ENCODE assay signal across 22 cellular contexts in the genomic region with DNA sequence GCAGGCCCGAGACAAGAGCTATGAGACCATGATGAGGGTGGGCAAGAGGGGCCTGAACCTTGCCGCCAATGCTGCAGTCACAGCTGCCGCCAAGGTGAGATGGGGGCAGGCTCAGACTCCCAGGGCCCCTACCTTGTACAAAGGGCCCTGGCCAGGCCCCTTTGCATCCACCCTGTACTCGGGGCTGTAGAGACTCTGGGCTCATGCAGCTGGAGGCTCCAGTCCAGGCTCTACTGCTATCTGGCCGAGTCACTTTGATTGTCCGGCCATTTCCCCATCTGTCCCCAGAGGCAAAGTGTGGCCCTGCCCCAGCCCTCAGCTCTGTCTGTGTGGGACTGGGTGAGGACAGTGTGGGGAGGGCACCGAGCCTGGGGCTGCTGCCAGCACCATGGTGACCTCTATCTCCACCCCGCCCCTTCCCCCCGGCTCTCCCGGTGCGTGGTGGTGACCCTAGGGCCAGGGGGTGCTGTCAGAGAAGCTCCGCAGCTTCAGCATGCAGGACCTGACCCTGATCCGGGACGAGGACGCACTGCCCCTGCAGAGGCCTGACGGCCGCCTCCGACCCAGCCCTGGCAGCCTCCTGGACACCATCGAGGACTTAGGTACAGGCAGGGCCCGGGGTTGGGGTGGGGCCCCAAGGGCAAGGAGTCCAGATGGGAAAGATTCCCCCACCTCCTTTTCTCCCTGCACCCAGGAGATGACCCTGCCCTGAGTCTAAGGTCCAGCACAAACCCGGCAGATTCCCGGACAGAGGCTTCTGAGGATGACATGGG. TPM values are rescaled to one million over a fixed set of nuclear protein-coding genes. Genes with fewer than 3 reads are reported as not detected.
DNase-seq lines count a peak whose midpoint lies in the region; ATAC-seq, FAIRE-seq and TF ChIP-seq lines count a peak whose summit lies in the region.
"Had no signal": no experiment of that assay in that cellular context is flagged by ENCODE, and none has a peak within 500 bp of the region (broad histone marks: within the 10 kb centered on the region; RNA-seq: fewer than 3 reads in every experiment).

No MANE protein-coding gene starts in this region.

- no peaks in the 10 kb centered on the region for H3K79me2 ChIP-seq in HepG2 (ENCODE audit: insufficient read depth, low read length)

- ATAC-seq in HepG2, result peak; percentile 63
- ATAC-seq in right lobe of liver, result no peak
- ATAC-seq in WTC11, result no peak
- no peak for ATAC-seq in HG03108 (IDR thresholded peaks at IDR 0.05; ENCODE audit: unreplicated experiment)

- no peaks in the 10 kb centered on the region for H4K20me1 ChIP-seq in HepG2 (ENCODE audit: insufficient read depth, low read length)

- peak overlapping the region in 2 of 3 experiments; percentile 0 to 51; a peak in 4 of 6 replicates for H3K4me3 ChIP-seq in HepG2 (replicated peaks in 1 of 3; ENCODE audit: insufficient read depth in 1 of 3, low read depth in 2 of 3, low read length in 3 of 3)
- H3K4me3 ChIP-seq in right lobe of liver, result no peak overlapping the region
- H3K4me3 ChIP-seq in spleen, result no peak overlapping the region
- H3K4me3 ChIP-seq: GM23248, PC-9, SK-N-MC had no signal

- DNase-seq in HepG2 (ENCODE audit: low spot score) (no peak), right lobe of liver (no peak), WTC11 (ENCODE audit: low spot score) (no peak), mesenteric fat pad (ENCODE audit: low spot score) (peak; percentile 87), spleen (peak; percentile 69), retina (no peak), substantia nigra (lab: John Stamatoyannopoulos, UW) (no peak)
- DNase-seq: 8988T, DMS53, GM23248, HCEC 1CT, KBM-7, NCI-H1694, NCI-H2029 treated with DMSO at 0.1 percent for 48 hours, NCI-H2227 treated with DMSO at 0.1 percent for 48 hours, NCI-H526 treated with DMSO at 0.1 percent for 48 hours, PC-9, SIG-M5 had no signal

- H3K27ac ChIP-seq in HepG2 (ENCODE audit: extremely low read length, insufficient read depth, low read length) (no peak overlapping the region), right lobe of liver (no peak overlapping the region), spleen (no peak overlapping the region), substantia nigra (ENCODE audit: low read depth, low read length, poor library complexity, severe bottlenecking) (no peak overlapping the region)
- H3K27ac ChIP-seq: GM23248, PC-9, RWPE1, SK-N-MC had no signal

- TF ChIP-seq RAD21 in HepG2 (CRISPR knock-in tag; IDR thresholded peaks at IDR 0.05), result no peak

- TF ChIP-seq POLR2A in HepG2 (IDR thresholded peaks at IDR 0.05; ENCODE audit: insufficient read depth in 1 of 2, low read depth in 2 of 2, low read length in 2 of 2) (no peak), right lobe of liver (IDR thresholded peaks at IDR 0.05) (no peak), spleen (IDR thresholded peaks at IDR 0.05) (no peak)

- peak overlapping the region; percentile 65 for H3K4me2 ChIP-seq in HepG2 (ENCODE audit: low read depth, low read length)
- H3K4me2 ChIP-seq: PC-9 had no signal

- H3K27me3 ChIP-seq in HepG2 (ENCODE audit: control insufficient read depth in 1 of 2, insufficient read depth in 2 of 2, low read length in 2 of 2), result peaks cover 0 to 11% of the 10 kb centered on the region in 2 experiments; a peak in 3 of 5 replicates
- no peaks in the 10 kb centered on the region for H3K27me3 ChIP-seq in right lobe of liver
- peaks cover 0 to 5% (median 0%) of the 10 kb centered on the region in 7 donors for H3K27me3 ChIP-seq in spleen (replicated peaks in 1 of 7)

- TF ChIP-seq EP300 in HepG2 (IDR thresholded peaks at IDR 0.05; ENCODE audit: low read depth in 2 of 2, low read length in 2 of 2), result no peak
- TF ChIP-seq EP300 in HepG2 (CRISPR knock-in tag; IDR thresholded peaks at IDR 0.05; ENCODE audit: borderline replicate concordance), result no peak

- WGBS in HepG2 (ENCODE audit: low lambda C conversion rate), result 19% methylated on average over 12 of the region's 22 CpGs
- 66% methylated on average over 5 of the region's 22 CpGs for WGBS in right lobe of liver (ENCODE audit: insufficient coverage, low coverage, low lambda C conversion rate, missing lambda C conversion rate)
- WGBS in spleen, 5 donors, result 86 to 91% (median 89%) methylated on average over 15 to 22 of the region's 22 CpGs

- H3K9ac ChIP-seq in HepG2 (ENCODE audit: insufficient read depth, low read depth, low read length), result peak overlapping the region; percentile 26; the same call in 1 of the 2 replicates
- H3K9ac ChIP-seq: GM23248 had no signal

- no peak overlapping the region for H2AFZ ChIP-seq in HepG2 (ENCODE audit: low read length)
- H2AFZ ChIP-seq: GM23248, PC-9 had no signal

- H3K36me3 Mint-ChIP-seq in WTC11, result no peaks in the 10 kb centered on the region

- CTCF ChIA-PET in HepG2 (lab: Yijun Ruan, JAX; ENCODE audit: low intra/inter-chr PET ratio, low total read pairs), result no interaction called here
- CTCF ChIA-PET in WTC11 (lab: Charles Lee), result interaction anchor here (0.5 to 3.4 kb wide), 4 partner anchors 12 to 308 kb away, joined by 3 to 16 read pairs (median 5); a partner anchor contains a TSS

- H3K4me1 ChIP-seq in HepG2 (ENCODE audit: insufficient read depth, low read length) (peaks cover 61% of the 10 kb centered on the region), right lobe of liver (peaks cover 0 to 6% (median 0%) of the 10 kb centered on the region in 4 donors), spleen (peaks cover 0 to 6% (median 4%) of the 10 kb centered on the region in 6 donors)

- no TSS peak for BruUV-seq in HepG2 (replicated peaks; lab: Mats Ljungman, UMichigan)

- H3K36me3 ChIP-seq in HepG2 (replicated peaks in 1 of 2; ENCODE audit: control insufficient read depth in 1 of 2, insufficient read depth in 2 of 2, low read length in 2 of 2) (no peaks in the 10 kb centered on the region), right lobe of liver (no peaks in the 10 kb centered on the region), spleen (no peaks in the 10 kb centered on the region)

- H3K9me3 Mint-ChIP-seq in WTC11, result no peaks in the 10 kb centered on the region

- intact Hi-C loops in HepG2 (cut with micrococcal nuclease; ENCODE audit: unreplicated experiment) (no loop called here), right lobe of liver (cut with DNase I) (loop anchor here in 1 of 2 donors (10.0 kb wide), 1 partner anchor 110 kb away; no protein-coding TSS in a partner anchor), spleen (cut with DNase I; ENCODE audit: low total_unique reads) (no loop called here)

- H3K4me3 Mint-ChIP-seq in WTC11, result no peak overlapping the region

- POLR2A ChIA-PET in HepG2 (lab: Yijun Ruan, JAX), result interaction anchor here (0.7 to 2.4 kb wide), 4 partner anchors 19 to 98 kb away, joined by 3 to 9 read pairs (median 4); a partner anchor contains a TSS
- POLR2A ChIA-PET in WTC11 (lab: Charles Lee), result no interaction called here

- H3K27ac Mint-ChIP-seq in WTC11, result peak overlapping the region; percentile 36; the same call in 1 of the 2 replicates

- in situ Hi-C loops in HepG2 (cut with HindIII; ENCODE audit: extremely low pct_ligation_motif_present, low pct_unique_long_range_greater_than_20kb), result loop anchor here (10.0 kb wide), 1 partner anchor 60 kb away; no protein-coding TSS in a partner anchor

- FAIRE-seq in HepG2 (lab: Jason Lieb, UNC), result no peak
- FAIRE-seq: D721Med had no signal

- TF ChIP-seq CTCF in HepG2 (CRISPR knock-in tag; IDR thresholded peaks at IDR 0.05) (no peak), right lobe of liver (IDR thresholded peaks at IDR 0.05) (no peak), WTC11 (IDR thresholded peaks at IDR 0.05) (no peak), spleen (IDR thresholded peaks at IDR 0.05 in 8 of 11, conservative IDR thresholded peaks at IDR 0.05 in 3 of 11) (no peak)

- H3K27me3 Mint-ChIP-seq in WTC11 (ENCODE audit: low read depth), result no peaks in the 10 kb centered on the region; the same call in 1 of the 2 replicates

- H3K9me3 ChIP-seq in HepG2 (ENCODE audit: low read length), result no peaks in the 10 kb centered on the region
- H3K9me3 ChIP-seq in right lobe of liver, result no peaks in the 10 kb centered on the region
- H3K9me3 ChIP-seq in spleen, result no peaks in the 10 kb centered on the region

- peaks cover 15% of the 10 kb centered on the region for H3K4me1 Mint-ChIP-seq in WTC11

RNA-seq across cellular contexts. Expression of a gene that starts 6.1 kb away (rescaled TPM):
- total RNA-seq in HepG2 (2016; rRNA removed; fragmentation: Illumina TruSeq; extraction: Trizol) (3.8 and 5.3 TPM in 2 replicates), right lobe of liver (not detected), WTC11 (2021) (47.7 to 51.1 TPM (median 50.9 TPM) in 3 replicates), mesenteric fat pad (2.6 TPM), spleen (under 1 TPM in 5 of 7 donors, not detected in 2; 0.20 to 0.52 (median 0.41) TPM)
- total RNA-seq in HepG2 (2016; cell fraction: cytosol; rRNA removed; fragmentation: Illumina TruSeq; extraction: Trizol; ENCODE audit: low read depth), result 9.0 and 9.4 TPM in 2 replicates
- total RNA-seq in HepG2 (2016; cell fraction: insoluble cytoplasmic fraction; rRNA removed; fragmentation: Illumina TruSeq; extraction: Trizol), result 3.9 and 5.8 TPM in 2 replicates
- 14.7 TPM in 2 replicates for total RNA-seq in HepG2 (2016; cell fraction: membrane; rRNA removed; fragmentation: Illumina TruSeq; extraction: Trizol)
- 3.5 and 4.5 TPM in 2 replicates for total RNA-seq in HepG2 (2016; cell fraction: nucleus; rRNA removed; fragmentation: Illumina TruSeq; extraction: Trizol)
- polyA plus RNA-seq in HepG2 (2011; rRNA removed) (7.8 and 9.2 TPM in 2 replicates), spleen (under 1 TPM; 0.52 to 0.98 (median 0.54) TPM)
- polyA plus RNA-seq in HepG2 (2011; cell fraction: cytosol; rRNA removed), result 6.4 and 8.0 TPM in 2 replicates
- polyA plus RNA-seq in HepG2 (2011; cell fraction: nucleus; rRNA removed), result 11.6 and 14.0 TPM in 2 replicates
- polyA plus RNA-seq in HepG2 (2012), result 6.1 and 6.7 TPM in 2 replicates
- 19.5 and 20.0 TPM in 2 replicates for polyA plus RNA-seq in HepG2 (2016; cell fraction: cytosol; fragmentation: Illumina TruSeq; extraction: Trizol; ENCODE audit: low read depth)
- polyA plus RNA-seq in HepG2 (2016; cell fraction: insoluble cytoplasmic fraction; fragmentation: Illumina TruSeq; extraction: Trizol; ENCODE audit: low read depth), result 6.3 and 6.4 TPM in 2 replicates
- 24.8 and 25.5 TPM in 2 replicates for polyA plus RNA-seq in HepG2 (2016; cell fraction: membrane; fragmentation: Illumina TruSeq; extraction: Trizol; ENCODE audit: low read depth)
- 14.2 and 15.5 TPM in 2 replicates for polyA plus RNA-seq in HepG2 (2016; cell fraction: nucleus; fragmentation: Illumina TruSeq; extraction: Trizol; ENCODE audit: insufficient read depth, low read depth)
- 11.3 TPM in 1 of 2 replicates, not detected in the other for polyA minus RNA-seq in HepG2 (2011; rRNA and poly(A)+ RNA removed; ENCODE audit: low replicate concordance)
- 4.0 and 5.3 TPM in 2 replicates for polyA minus RNA-seq in HepG2 (2011; cell fraction: cytosol; rRNA and poly(A)+ RNA removed)
- 3.1 and 6.0 TPM in 2 replicates for polyA minus RNA-seq in HepG2 (2011; cell fraction: nucleus; rRNA and poly(A)+ RNA removed)

RNA-seq across cellular contexts. Expression of a gene that starts 20.3 kb away (rescaled TPM):
- total RNA-seq in HepG2 (2016; rRNA removed; fragmentation: Illumina TruSeq; extraction: Trizol) (4.5 and 5.6 TPM in 2 replicates), right lobe of liver (10 to 100 TPM in 5 of 6 experiments, 1 to 10 TPM in 1; 6.6 to 72.9 (median 16.6) TPM), WTC11 (2021) (15.7 to 30.0 TPM (median 28.5 TPM) in 3 replicates), mesenteric fat pad (639 TPM), spleen (100 to 1,000 TPM in 2 of 7 donors, 10 to 100 TPM in 2, 1 to 10 TPM in 3; 2.8 to 138 (median 13.5) TPM)
- total RNA-seq in HepG2 (2016; cell fraction: cytosol; rRNA removed; fragmentation: Illumina TruSeq; extraction: Trizol; ENCODE audit: low read depth), result 1.2 and 1.5 TPM in 2 replicates
- total RNA-seq in HepG2 (2016; cell fraction: insoluble cytoplasmic fraction; rRNA removed; fragmentation: Illumina TruSeq; extraction: Trizol), result 3.9 and 5.3 TPM in 2 replicates
- 6.1 and 7.2 TPM in 2 replicates for total RNA-seq in HepG2 (2016; cell fraction: membrane; rRNA removed; fragmentation: Illumina TruSeq; extraction: Trizol)
- total RNA-seq in HepG2 (2016; cell fraction: nucleus; rRNA removed; fragmentation: Illumina TruSeq; extraction: Trizol), result 12.2 and 14.1 TPM in 2 replicates
- polyA plus RNA-seq in HepG2 (2011; rRNA removed) (4.1 and 6.0 TPM in 2 replicates), spleen (10 to 100 TPM in 1 of 3 donors, 1 to 10 TPM in 2; 2.7 to 11.7 (median 5.3) TPM)
- 3.2 TPM in 2 replicates for polyA plus RNA-seq in HepG2 (2011; cell fraction: cytosol; rRNA removed)
- polyA plus RNA-seq in HepG2 (2011; cell fraction: nucleus; rRNA removed), result 15.1 and 28.0 TPM in 2 replicates
- polyA plus RNA-seq in HepG2 (2012), result 8.0 and 12.9 TPM in 2 replicates
- polyA plus RNA-seq in HepG2 (2016; cell fraction: cytosol; fragmentation: Illumina TruSeq; extraction: Trizol; ENCODE audit: low read depth), result 7.1 and 8.0 TPM in 2 replicates
- 24.2 and 37.9 TPM in 2 replicates for polyA plus RNA-seq in HepG2 (2016; cell fraction: insoluble cytoplasmic fraction; fragmentation: Illumina TruSeq; extraction: Trizol; ENCODE audit: low read depth)
- polyA plus RNA-seq in HepG2 (2016; cell fraction: membrane; fragmentation: Illumina TruSeq; extraction: Trizol; ENCODE audit: low read depth), result 26.2 and 30.0 TPM in 2 replicates
- 86.2 and 90.3 TPM in 2 replicates for polyA plus RNA-seq in HepG2 (2016; cell fraction: nucleus; fragmentation: Illumina TruSeq; extraction: Trizol; ENCODE audit: insufficient read depth, low read depth)
- 0.91 and 8.0 TPM in 2 replicates for polyA minus RNA-seq in HepG2 (2011; rRNA and poly(A)+ RNA removed; ENCODE audit: low replicate concordance)
- polyA minus RNA-seq in HepG2 (2011; cell fraction: cytosol; rRNA and poly(A)+ RNA removed), result 7.8 and 10.3 TPM in 2 replicates
- 5.7 and 14.2 TPM in 2 replicates for polyA minus RNA-seq in HepG2 (2011; cell fraction: nucleus; rRNA and poly(A)+ RNA removed)

Comparison
In these comparisons a context has a peak if more than half of its experiments do, and no peak if none do; other contexts are left out.
1. H3K4me3 ChIP-seq: peak in HepG2 (2 of 3); none in right lobe of liver (0 of 3) and spleen (0 of 8).
2. DNase-seq: peak in mesenteric fat pad (single experiment) and spleen (single experiment); none in HepG2 (single experiment), right lobe of liver (0 of 3), WTC11 (single experiment), retina (single experiment) and substantia nigra (0 of 49).